ENCODE assay signal across 13 cellular contexts in genomic region chr2:64779117-64779690, GRCh38.
DNase-seq lines count a peak whose midpoint lies in the region; ATAC-seq and TF ChIP-seq lines count a peak whose summit lies in the region.
"Had no signal": no experiment of that assay in that cellular context is flagged by ENCODE, and none has a peak within 500 bp of the region (broad histone marks: within the 10 kb centered on the region; RNA-seq: fewer than 3 reads in every experiment).

No MANE protein-coding gene starts in this region.

- no peak for TF ChIP-seq CTCF in AG10803 (conservative IDR thresholded peaks at IDR 0.05; ENCODE audit: low read length)
- TF ChIP-seq CTCF in gastroesophageal sphincter (IDR thresholded peaks at IDR 0.05): no peak

- no peaks in the 10 kb centered on the region for H3K4me1 Mint-ChIP-seq in effector memory CD8-positive, alpha-beta T cell (ENCODE audit: low read depth in 2 of 2)
- H3K4me1 Mint-ChIP-seq in activated T-cell treated with anti-CD3 and anti-CD28 coated beads, Interleukin-2, amount 50 U/mL, for 4 hours (ENCODE audit: low read depth): no peaks in the 10 kb centered on the region
- H3K4me1 Mint-ChIP-seq: CD8-positive, alpha-beta memory T cell had no signal

- H3K4me1 ChIP-seq in mesodermal cell (ENCODE audit: control insufficient read depth, insufficient read depth, low read length, poor library complexity, severe bottlenecking) (peaks cover 13% of the 10 kb centered on the region), gastroesophageal sphincter (peaks cover 0 to 6% (median 0%) of the 10 kb centered on the region in 3 donors)

- H3K36me3 ChIP-seq in MG63: no peaks in the 10 kb centered on the region
- no peaks in the 10 kb centered on the region for H3K36me3 ChIP-seq in mesodermal cell (ENCODE audit: control insufficient read depth, insufficient read depth, low read length)
- no peaks in the 10 kb centered on the region for H3K36me3 ChIP-seq in gastroesophageal sphincter
- H3K36me3 ChIP-seq: spleen, stomach had no signal

- H3K9me3 Mint-ChIP-seq in effector memory CD8-positive, alpha-beta T cell: no peaks in the 10 kb centered on the region
- H3K9me3 Mint-ChIP-seq in activated T-cell treated with anti-CD3 and anti-CD28 coated beads, Interleukin-2, amount 50 U/mL, for 4 hours: no peaks in the 10 kb centered on the region
- H3K9me3 Mint-ChIP-seq: CD8-positive, alpha-beta memory T cell had no signal

- no peak overlapping the region for H3K4me3 Mint-ChIP-seq in effector memory CD8-positive, alpha-beta T cell
- no peak overlapping the region for H3K4me3 Mint-ChIP-seq in activated T-cell treated with anti-CD3 and anti-CD28 coated beads, Interleukin-2, amount 50 U/mL, for 4 hours
- H3K4me3 Mint-ChIP-seq: CD8-positive, alpha-beta memory T cell had no signal

- H3K9me3 ChIP-seq in MG63 (peaks cover 17% of the 10 kb centered on the region), mesodermal cell (ENCODE audit: control insufficient read depth, low read length) (peaks cover 11% of the 10 kb centered on the region), gastroesophageal sphincter (peaks cover 0 to 10% (median 0%) of the 10 kb centered on the region in 3 donors)

- 88 to 91% methylated on average over 3 to 4 of the region's 5 CpGs for WGBS in mesodermal cell (ENCODE audit: insufficient coverage in 2 of 2), 2 experiments
- 40 to 48% methylated on average over 3 to 5 of the region's 5 CpGs for WGBS in gastroesophageal sphincter (ENCODE audit: low coverage in 1 of 2), 2 donors

- no peaks in the 10 kb centered on the region for H3K27me3 ChIP-seq in MG63
- H3K27me3 ChIP-seq in gastroesophageal sphincter: no peaks in the 10 kb centered on the region
- H3K27me3 ChIP-seq: spleen, stomach had no signal

- H3K27ac ChIP-seq in mesodermal cell (ENCODE audit: low read depth, low read length, severe bottlenecking) (peak overlapping the region; percentile 58), gastroesophageal sphincter (peak overlapping the region in 1 of 4 donors; percentile 31)
- H3K27ac ChIP-seq: SK-N-MC, spleen, stomach had no signal

- no peaks in the 10 kb centered on the region for H3K36me3 Mint-ChIP-seq in effector memory CD8-positive, alpha-beta T cell (ENCODE audit: insufficient read depth)
- no peaks in the 10 kb centered on the region for H3K36me3 Mint-ChIP-seq in activated T-cell treated with anti-CD3 and anti-CD28 coated beads, Interleukin-2, amount 50 U/mL, for 4 hours (ENCODE audit: insufficient read depth)
- H3K36me3 Mint-ChIP-seq: CD8-positive, alpha-beta memory T cell had no signal

- TF ChIP-seq POLR2A in gastroesophageal sphincter (IDR thresholded peaks at IDR 0.05): no peak

- no peak overlapping the region for H3K27ac Mint-ChIP-seq in effector memory CD8-positive, alpha-beta T cell

- ATAC-seq in effector memory CD8-positive, alpha-beta T cell (replicated peaks): peak; percentile 48
- no peak for ATAC-seq in gastroesophageal sphincter
- ATAC-seq in activated T-cell treated with anti-CD3 and anti-CD28 coated beads, Interleukin-2, amount 50 U/mL, for 4 hours: no peak

- H3K27me3 Mint-ChIP-seq in effector memory CD8-positive, alpha-beta T cell: peaks cover 0 to 5% of the 10 kb centered on the region in 2 donors
- H3K27me3 Mint-ChIP-seq in activated T-cell treated with anti-CD3 and anti-CD28 coated beads, Interleukin-2, amount 50 U/mL, for 4 hours (ENCODE audit: low read depth): no peaks in the 10 kb centered on the region

- DNase-seq in AG10803 (ENCODE audit: low read depth): peak; percentile 89
- peak; percentile 75 for DNase-seq in MG63
- DNase-seq in effector memory CD8-positive, alpha-beta T cell: no peak
- DNase-seq in NCI-H2081 (lab: John Stamatoyannopoulos, UW): no peak
- no peak for DNase-seq in CD1c-positive myeloid dendritic cell (ENCODE audit: extremely low spot score)
- no peak for DNase-seq in activated T-cell treated with anti-CD3 and anti-CD28 coated beads, Interleukin-2, amount 50 U/mL, for 4 hours
- DNase-seq: CD8-positive, alpha-beta memory T cell; mesendoderm; spleen; stomach had no signal

- H3K4me3 ChIP-seq in AG10803 (ENCODE audit: low read length) (no peak overlapping the region), MG63 (no peak overlapping the region), mesodermal cell (ENCODE audit: extremely low read depth, insufficient read depth, low read length, poor library complexity, severe bottlenecking) (no peak overlapping the region), gastroesophageal sphincter (no peak overlapping the region)
- H3K4me3 ChIP-seq: SK-N-MC, spleen, stomach had no signal

- TF ChIP-seq EP300 in gastroesophageal sphincter (IDR thresholded peaks at IDR 0.05): no peak

Comparison
In these comparisons a context has a peak if more than half of its experiments do, and no peak if none do; other contexts are left out.
1. DNase-seq: peak in AG10803 (single experiment) and MG63 (single experiment); none in effector memory CD8-positive, alpha-beta T cell (0 of 3), NCI-H2081 (0 of 2), CD1c-positive myeloid dendritic cell (single experiment) and activated T-cell treated with anti-CD3 and anti-CD28 coated beads, Interleukin-2, amount 50 U/mL, for 4 hours (single experiment).